1 cellular context compared by ENCODE assay signal in genomic region chr2:206082298-206082843, GRCh38.
A peak's percentile ranks its signal among the peaks of the same experiment; 100 is the strongest.
TF ChIP-seq lines count a peak whose summit lies in the region.

No MANE protein-coding gene starts in this region.

TF ChIP-seq in K562, 482 proteins besides CTCF, POLR2A, EP300 and RAD21 (continued from another document):
- TF ChIP-seq ZNF165 (CRISPR knock-in tag; IDR thresholded peaks at IDR 0.05; ENCODE audit: borderline replicate concordance) (no peak), HMBOX1 (IDR thresholded peaks at IDR 0.05) (peak; percentile 64; the same call in 1 of the 2 replicates)
